Comparison of ENCODE assay signal across 1 cellular context in genomic region chr9:137254624-137255447, GRCh38.
A peak's percentile ranks its signal among the peaks of the same experiment; 100 is the strongest.
TF ChIP-seq lines count a peak whose summit lies in the region.

Gene NELFB, plus strand, starts transcription at chr9:137255327.

TF ChIP-seq in HepG2, 621 proteins besides CTCF, POLR2A, EP300 and RAD21 (continued from another document and continues in another):
- TF ChIP-seq ARHGAP35 (CRISPR knock-in tag; IDR thresholded peaks at IDR 0.05; ENCODE audit: borderline replicate concordance) = peak; percentile 50; the same call in 1 of the 2 replicates
- TF ChIP-seq, protein P1, sequence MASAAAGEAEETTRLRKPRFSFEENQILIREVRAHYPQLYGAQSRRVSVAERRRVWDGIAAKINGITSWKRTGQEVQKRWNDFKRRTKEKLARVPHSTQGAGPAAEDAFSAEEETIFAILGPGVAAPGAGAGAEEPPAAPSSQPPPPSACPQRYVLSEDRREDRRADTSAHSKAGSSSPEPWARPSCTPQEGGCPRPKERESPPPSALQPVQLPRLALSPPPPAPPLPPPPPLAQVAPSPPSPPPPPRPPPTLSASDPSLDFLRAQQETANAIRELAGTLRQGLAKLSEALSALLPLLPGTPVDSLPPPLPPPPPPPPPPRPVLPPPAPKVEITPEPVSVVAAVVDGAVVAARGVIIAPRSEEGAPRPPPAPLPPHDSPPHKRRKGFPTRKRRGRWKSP (CRISPR knock-in tag; IDR thresholded peaks at IDR 0.05) = 0 out of 2 replicates have a peak, but pooled peaks have one; percentile 58
- 0 out of 2 replicates have a peak, but pooled peaks have one; percentile 47 for TF ChIP-seq ZNF768 (CRISPR knock-in tag; IDR thresholded peaks at IDR 0.05)
- TF ChIP-seq YY1 (IDR thresholded peaks at IDR 0.05; ENCODE audit: insufficient read depth, insufficient replicate concordance, low read depth, low read length) = peak; percentile 84
- TF ChIP-seq ZBTB49 (CRISPR knock-in tag; IDR thresholded peaks at IDR 0.05; ENCODE audit: borderline replicate concordance) = no peak
- TF ChIP-seq ZBTB1 (CRISPR knock-in tag; IDR thresholded peaks at IDR 0.05; ENCODE audit: borderline replicate concordance) = peak; percentile 99
- TF ChIP-seq, protein P2, sequence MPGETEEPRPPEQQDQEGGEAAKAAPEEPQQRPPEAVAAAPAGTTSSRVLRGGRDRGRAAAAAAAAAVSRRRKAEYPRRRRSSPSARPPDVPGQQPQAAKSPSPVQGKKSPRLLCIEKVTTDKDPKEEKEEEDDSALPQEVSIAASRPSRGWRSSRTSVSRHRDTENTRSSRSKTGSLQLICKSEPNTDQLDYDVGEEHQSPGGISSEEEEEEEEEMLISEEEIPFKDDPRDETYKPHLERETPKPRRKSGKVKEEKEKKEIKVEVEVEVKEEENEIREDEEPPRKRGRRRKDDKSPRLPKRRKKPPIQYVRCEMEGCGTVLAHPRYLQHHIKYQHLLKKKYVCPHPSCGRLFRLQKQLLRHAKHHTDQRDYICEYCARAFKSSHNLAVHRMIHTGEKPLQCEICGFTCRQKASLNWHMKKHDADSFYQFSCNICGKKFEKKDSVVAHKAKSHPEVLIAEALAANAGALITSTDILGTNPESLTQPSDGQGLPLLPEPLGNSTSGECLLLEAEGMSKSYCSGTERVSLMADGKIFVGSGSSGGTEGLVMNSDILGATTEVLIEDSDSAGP (CRISPR knock-in tag; IDR thresholded peaks at IDR 0.05; ENCODE audit: borderline replicate concordance) = peak; percentile 15
- peak; percentile 96 for TF ChIP-seq SP4 (CRISPR knock-in tag; IDR thresholded peaks at IDR 0.05)
- TF ChIP-seq, protein P3, sequence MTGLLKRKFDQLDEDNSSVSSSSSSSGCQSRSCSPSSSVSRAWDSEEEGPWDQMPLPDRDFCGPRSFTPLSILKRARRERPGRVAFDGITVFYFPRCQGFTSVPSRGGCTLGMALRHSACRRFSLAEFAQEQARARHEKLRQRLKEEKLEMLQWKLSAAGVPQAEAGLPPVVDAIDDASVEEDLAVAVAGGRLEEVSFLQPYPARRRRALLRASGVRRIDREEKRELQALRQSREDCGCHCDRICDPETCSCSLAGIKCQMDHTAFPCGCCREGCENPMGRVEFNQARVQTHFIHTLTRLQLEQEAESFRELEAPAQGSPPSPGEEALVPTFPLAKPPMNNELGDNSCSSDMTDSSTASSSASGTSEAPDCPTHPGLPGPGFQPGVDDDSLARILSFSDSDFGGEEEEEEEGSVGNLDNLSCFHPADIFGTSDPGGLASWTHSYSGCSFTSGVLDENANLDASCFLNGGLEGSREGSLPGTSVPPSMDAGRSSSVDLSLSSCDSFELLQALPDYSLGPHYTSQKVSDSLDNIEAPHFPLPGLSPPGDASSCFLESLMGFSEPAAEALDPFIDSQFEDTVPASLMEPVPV (CRISPR knock-in tag; IDR thresholded peaks at IDR 0.05) = no peak
- TF ChIP-seq RXRB (CRISPR knock-in tag; IDR thresholded peaks at IDR 0.05; ENCODE audit: borderline replicate concordance) = peak; percentile 41; the same call in 1 of the 2 replicates
- no peak for TF ChIP-seq ZFP41 (CRISPR knock-in tag; IDR thresholded peaks at IDR 0.05; ENCODE audit: borderline replicate concordance)
- 0 out of 2 replicates have a peak, but pooled peaks have one; percentile 9 for TF ChIP-seq ZC3H13 (CRISPR knock-in tag; IDR thresholded peaks at IDR 0.05)
- TF ChIP-seq TP53 (CRISPR knock-in tag; conservative IDR thresholded peaks at IDR 0.05) = no peak
- 0 out of 2 replicates have a peak, but pooled peaks have one; percentile 28 for TF ChIP-seq ZFP36L1 (CRISPR knock-in tag; IDR thresholded peaks at IDR 0.05)
- peak; percentile 42 for TF ChIP-seq FOSL2 (CRISPR knock-in tag; IDR thresholded peaks at IDR 0.05)
- TF ChIP-seq RBFOX2 (IDR thresholded peaks at IDR 0.05; ENCODE audit: low read depth, low read length) = peak; percentile 85
- TF ChIP-seq, protein P4, sequence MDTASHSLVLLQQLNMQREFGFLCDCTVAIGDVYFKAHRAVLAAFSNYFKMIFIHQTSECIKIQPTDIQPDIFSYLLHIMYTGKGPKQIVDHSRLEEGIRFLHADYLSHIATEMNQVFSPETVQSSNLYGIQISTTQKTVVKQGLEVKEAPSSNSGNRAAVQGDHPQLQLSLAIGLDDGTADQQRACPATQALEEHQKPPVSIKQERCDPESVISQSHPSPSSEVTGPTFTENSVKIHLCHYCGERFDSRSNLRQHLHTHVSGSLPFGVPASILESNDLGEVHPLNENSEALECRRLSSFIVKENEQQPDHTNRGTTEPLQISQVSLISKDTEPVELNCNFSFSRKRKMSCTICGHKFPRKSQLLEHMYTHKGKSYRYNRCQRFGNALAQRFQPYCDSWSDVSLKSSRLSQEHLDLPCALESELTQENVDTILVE (CRISPR knock-in tag; IDR thresholded peaks at IDR 0.05) = peak; percentile 57; the same call in 1 of the 2 replicates
- TF ChIP-seq MAF1 (CRISPR knock-in tag; IDR thresholded peaks at IDR 0.05; ENCODE audit: borderline replicate concordance) = peak; percentile 81
- peak; percentile 79 for TF ChIP-seq ZNF841 (CRISPR knock-in tag; IDR thresholded peaks at IDR 0.05; ENCODE audit: borderline replicate concordance)
- TF ChIP-seq ISL2 (CRISPR knock-in tag; IDR thresholded peaks at IDR 0.05) = peak; percentile 25; the same call in 1 of the 2 replicates
- TF ChIP-seq MED13 (CRISPR knock-in tag; IDR thresholded peaks at IDR 0.05) = no peak; the same call in 1 of the 2 replicates
- TF ChIP-seq RFXAP (CRISPR knock-in tag; IDR thresholded peaks at IDR 0.05; ENCODE audit: borderline replicate concordance) = peak; percentile 88
- TF ChIP-seq DRAP1 (CRISPR knock-in tag; IDR thresholded peaks at IDR 0.05) = peak; percentile 64; the same call in 1 of the 2 replicates
- TF ChIP-seq, protein P5, sequence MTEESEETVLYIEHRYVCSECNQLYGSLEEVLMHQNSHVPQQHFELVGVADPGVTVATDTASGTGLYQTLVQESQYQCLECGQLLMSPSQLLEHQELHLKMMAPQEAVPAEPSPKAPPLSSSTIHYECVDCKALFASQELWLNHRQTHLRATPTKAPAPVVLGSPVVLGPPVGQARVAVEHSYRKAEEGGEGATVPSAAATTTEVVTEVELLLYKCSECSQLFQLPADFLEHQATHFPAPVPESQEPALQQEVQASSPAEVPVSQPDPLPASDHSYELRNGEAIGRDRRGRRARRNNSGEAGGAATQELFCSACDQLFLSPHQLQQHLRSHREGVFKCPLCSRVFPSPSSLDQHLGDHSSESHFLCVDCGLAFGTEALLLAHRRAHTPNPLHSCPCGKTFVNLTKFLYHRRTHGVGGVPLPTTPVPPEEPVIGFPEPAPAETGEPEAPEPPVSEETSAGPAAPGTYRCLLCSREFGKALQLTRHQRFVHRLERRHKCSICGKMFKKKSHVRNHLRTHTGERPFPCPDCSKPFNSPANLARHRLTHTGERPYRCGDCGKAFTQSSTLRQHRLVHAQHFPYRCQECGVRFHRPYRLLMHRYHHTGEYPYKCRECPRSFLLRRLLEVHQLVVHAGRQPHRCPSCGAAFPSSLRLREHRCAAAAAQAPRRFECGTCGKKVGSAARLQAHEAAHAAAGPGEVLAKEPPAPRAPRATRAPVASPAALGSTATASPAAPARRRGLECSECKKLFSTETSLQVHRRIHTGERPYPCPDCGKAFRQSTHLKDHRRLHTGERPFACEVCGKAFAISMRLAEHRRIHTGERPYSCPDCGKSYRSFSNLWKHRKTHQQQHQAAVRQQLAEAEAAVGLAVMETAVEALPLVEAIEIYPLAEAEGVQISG (CRISPR knock-in tag; IDR thresholded peaks at IDR 0.05) = peak; percentile 94
- TF ChIP-seq HOXA5 (CRISPR knock-in tag; IDR thresholded peaks at IDR 0.05) = peak; percentile 52; the same call in 1 of the 2 replicates
- TF ChIP-seq, protein P6, sequence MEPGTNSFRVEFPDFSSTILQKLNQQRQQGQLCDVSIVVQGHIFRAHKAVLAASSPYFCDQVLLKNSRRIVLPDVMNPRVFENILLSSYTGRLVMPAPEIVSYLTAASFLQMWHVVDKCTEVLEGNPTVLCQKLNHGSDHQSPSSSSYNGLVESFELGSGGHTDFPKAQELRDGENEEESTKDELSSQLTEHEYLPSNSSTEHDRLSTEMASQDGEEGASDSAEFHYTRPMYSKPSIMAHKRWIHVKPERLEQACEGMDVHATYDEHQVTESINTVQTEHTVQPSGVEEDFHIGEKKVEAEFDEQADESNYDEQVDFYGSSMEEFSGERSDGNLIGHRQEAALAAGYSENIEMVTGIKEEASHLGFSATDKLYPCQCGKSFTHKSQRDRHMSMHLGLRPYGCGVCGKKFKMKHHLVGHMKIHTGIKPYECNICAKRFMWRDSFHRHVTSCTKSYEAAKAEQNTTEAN (CRISPR knock-in tag; conservative IDR thresholded peaks at IDR 0.05) = 0 out of 2 replicates have a peak, but pooled peaks have one; percentile 36
- peak; percentile 40; the same call in 1 of the 2 replicates for TF ChIP-seq TOPORS (CRISPR knock-in tag; IDR thresholded peaks at IDR 0.05)
- peak; percentile 72; the same call in 1 of the 2 replicates for TF ChIP-seq ATF7-NPFF (CRISPR knock-in tag; IDR thresholded peaks at IDR 0.05; ENCODE audit: low read depth)
- TF ChIP-seq SOX13 (IDR thresholded peaks at IDR 0.05) = no peak
- TF ChIP-seq SOX13 (CRISPR knock-in tag; conservative IDR thresholded peaks at IDR 0.05 in 1 of 2, IDR thresholded peaks at IDR 0.05 in 1 of 2) = peak in 1 of 2 experiments; percentile 20; a peak in 1 of 4 replicates
- peak; percentile 10; the same call in 1 of the 2 replicates for TF ChIP-seq ELF3 (CRISPR knock-in tag; IDR thresholded peaks at IDR 0.05)
- 0 out of 2 replicates have a peak, but pooled peaks have one; percentile 27 for TF ChIP-seq REPIN1 (CRISPR knock-in tag; IDR thresholded peaks at IDR 0.05; ENCODE audit: borderline replicate concordance, low read depth)
- TF ChIP-seq SP5 (CRISPR knock-in tag; IDR thresholded peaks at IDR 0.05; ENCODE audit: borderline replicate concordance, low read depth) = peak; percentile 41; the same call in 1 of the 2 replicates
- peak; percentile 21; the same call in 1 of the 2 replicates for TF ChIP-seq ZMAT3 (CRISPR knock-in tag; conservative IDR thresholded peaks at IDR 0.05)
- peak; percentile 64; the same call in 1 of the 2 replicates for TF ChIP-seq ZBTB20 (CRISPR knock-in tag; IDR thresholded peaks at IDR 0.05; ENCODE audit: borderline replicate concordance, low read depth)
- TF ChIP-seq, protein P7, sequence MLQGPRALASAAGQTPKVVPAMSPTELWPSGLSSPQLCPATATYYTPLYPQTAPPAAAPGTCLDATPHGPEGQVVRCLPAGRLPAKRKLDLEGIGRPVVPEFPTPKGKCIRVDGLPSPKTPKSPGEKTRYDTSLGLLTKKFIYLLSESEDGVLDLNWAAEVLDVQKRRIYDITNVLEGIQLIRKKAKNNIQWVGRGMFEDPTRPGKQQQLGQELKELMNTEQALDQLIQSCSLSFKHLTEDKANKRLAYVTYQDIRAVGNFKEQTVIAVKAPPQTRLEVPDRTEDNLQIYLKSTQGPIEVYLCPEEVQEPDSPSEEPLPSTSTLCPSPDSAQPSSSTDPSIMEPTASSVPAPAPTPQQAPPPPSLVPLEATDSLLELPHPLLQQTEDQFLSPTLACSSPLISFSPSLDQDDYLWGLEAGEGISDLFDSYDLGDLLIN (CRISPR knock-in tag; IDR thresholded peaks at IDR 0.05; ENCODE audit: borderline replicate concordance) = 0 out of 2 replicates have a peak, but pooled peaks have one; percentile 23
- TF ChIP-seq CAMTA2 (CRISPR knock-in tag; IDR thresholded peaks at IDR 0.05; ENCODE audit: borderline replicate concordance) = peak; percentile 45; the same call in 1 of the 2 replicates
- no peak for TF ChIP-seq POGZ (CRISPR knock-in tag; IDR thresholded peaks at IDR 0.05)
- peak; percentile 53; the same call in 1 of the 2 replicates for TF ChIP-seq ZFP90 (CRISPR knock-in tag; IDR thresholded peaks at IDR 0.05; ENCODE audit: borderline replicate concordance)
- TF ChIP-seq, protein P8, sequence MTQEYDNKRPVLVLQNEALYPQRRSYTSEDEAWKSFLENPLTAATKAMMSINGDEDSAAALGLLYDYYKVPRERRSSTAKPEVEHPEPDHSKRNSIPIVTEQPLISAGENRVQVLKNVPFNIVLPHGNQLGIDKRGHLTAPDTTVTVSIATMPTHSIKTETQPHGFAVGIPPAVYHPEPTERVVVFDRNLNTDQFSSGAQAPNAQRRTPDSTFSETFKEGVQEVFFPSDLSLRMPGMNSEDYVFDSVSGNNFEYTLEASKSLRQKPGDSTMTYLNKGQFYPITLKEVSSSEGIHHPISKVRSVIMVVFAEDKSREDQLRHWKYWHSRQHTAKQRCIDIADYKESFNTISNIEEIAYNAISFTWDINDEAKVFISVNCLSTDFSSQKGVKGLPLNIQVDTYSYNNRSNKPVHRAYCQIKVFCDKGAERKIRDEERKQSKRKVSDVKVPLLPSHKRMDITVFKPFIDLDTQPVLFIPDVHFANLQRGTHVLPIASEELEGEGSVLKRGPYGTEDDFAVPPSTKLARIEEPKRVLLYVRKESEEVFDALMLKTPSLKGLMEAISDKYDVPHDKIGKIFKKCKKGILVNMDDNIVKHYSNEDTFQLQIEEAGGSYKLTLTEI (CRISPR knock-in tag; conservative IDR thresholded peaks at IDR 0.05) = no peak
- TF ChIP-seq ZNF331 (CRISPR knock-in tag; IDR thresholded peaks at IDR 0.05) = 0 out of 2 replicates have a peak, but pooled peaks have one; percentile 1
- TF ChIP-seq TOE1 (CRISPR knock-in tag; IDR thresholded peaks at IDR 0.05) = peak; percentile 48
- no peak for TF ChIP-seq ZNF382 (CRISPR knock-in tag; IDR thresholded peaks at IDR 0.05; ENCODE audit: borderline replicate concordance)
- no peak for TF ChIP-seq GZF1 (CRISPR knock-in tag; IDR thresholded peaks at IDR 0.05)
- peak; percentile 56; the same call in 1 of the 2 replicates for TF ChIP-seq BRF2 (CRISPR knock-in tag; IDR thresholded peaks at IDR 0.05)
- 0 out of 2 replicates have a peak, but pooled peaks have one; percentile 65 for TF ChIP-seq ZNF891 (CRISPR knock-in tag; IDR thresholded peaks at IDR 0.05)
- TF ChIP-seq ZKSCAN5 (CRISPR knock-in tag; IDR thresholded peaks at IDR 0.05) = no peak
